In genomic region chr3:123080864-123081562, GRCh38 we compare ENCODE assay signal across 1 cellular context.
TF ChIP-seq lines count a peak whose summit lies in the region.

No MANE protein-coding gene starts in this region.

TF ChIP-seq in K562, 482 proteins besides CTCF, POLR2A, EP300 and RAD21 (continued from another document and continues in another):
- TF ChIP-seq ZNF398 (CRISPR knock-in tag; IDR thresholded peaks at IDR 0.05) (no peak), NR2F6 (CRISPR knock-in tag; IDR thresholded peaks at IDR 0.05) (no peak), ILF3 (IDR thresholded peaks at IDR 0.05; ENCODE audit: borderline replicate concordance) (no peak), MBD2 (IDR thresholded peaks at IDR 0.05; ENCODE audit: borderline replicate concordance, low read depth) (no peak), LEF1 (IDR thresholded peaks at IDR 0.05) (0 out of 2 replicates have a peak, but pooled peaks have one; percentile 46), ZEB2 (IDR thresholded peaks at IDR 0.05) (peak; percentile 54; the same call in 1 of the 2 replicates), CHAMP1 (IDR thresholded peaks at IDR 0.05) (no peak), HMGXB4 (CRISPR knock-in tag; IDR thresholded peaks at IDR 0.05) (no peak), RBM17 (IDR thresholded peaks at IDR 0.05; ENCODE audit: borderline replicate concordance, low read depth, low read length) (no peak), ZNF780A (CRISPR knock-in tag; IDR thresholded peaks at IDR 0.05) (no peak), ZNF124 (CRISPR knock-in tag; IDR thresholded peaks at IDR 0.05) (no peak), FOXP1 (CRISPR knock-in tag; IDR thresholded peaks at IDR 0.05) (no peak), FOXO4 (CRISPR knock-in tag; IDR thresholded peaks at IDR 0.05) (no peak), EP400 (IDR thresholded peaks at IDR 0.05) (peak; percentile 72), ZMIZ1 (IDR thresholded peaks at IDR 0.05; ENCODE audit: low read depth in 2 of 2, low read length in 2 of 2) (0 out of 4 replicates have a peak, but pooled peaks of 1 of the 2 experiments have one; percentile 22), ARID3A (IDR thresholded peaks at IDR 0.05; ENCODE audit: borderline replicate concordance, low read depth, low read length) (0 out of 2 replicates have a peak, but pooled peaks have one; percentile 6), ZBTB33 (CRISPR knock-in tag; IDR thresholded peaks at IDR 0.05) (no peak), SOX6 (IDR thresholded peaks at IDR 0.05) (peak; percentile 77), ZBTB2 (IDR thresholded peaks at IDR 0.05) (peak; percentile 56; the same call in 1 of the 2 replicates), SRF (CRISPR knock-in tag; IDR thresholded peaks at IDR 0.05) (no peak), IRF1 (CRISPR knock-in tag; IDR thresholded peaks at IDR 0.05; ENCODE audit: borderline replicate concordance) (no peak), MTF1 (CRISPR knock-in tag; IDR thresholded peaks at IDR 0.05; ENCODE audit: borderline replicate concordance) (no peak), HDAC2 (IDR thresholded peaks at IDR 0.05) (peak; percentile 49; the same call in 1 of the 2 replicates), NCOA4 (IDR thresholded peaks at IDR 0.05; ENCODE audit: partially characterized antibody) (no peak), ZNF12 (CRISPR knock-in tag; IDR thresholded peaks at IDR 0.05) (no peak), TEAD4 (IDR thresholded peaks at IDR 0.05; ENCODE audit: low read length) (peak; percentile 93), TEAD4 (CRISPR knock-in tag; IDR thresholded peaks at IDR 0.05; ENCODE audit: borderline replicate concordance) (no peak), GATA2 (CRISPR knock-in tag; IDR thresholded peaks at IDR 0.05) (peak; percentile 65), CBX3 (IDR thresholded peaks at IDR 0.05; ENCODE audit: borderline replicate concordance in 1 of 2, low read length in 2 of 2) (peak in 1 of 2 experiments; percentile 22; a peak in 1 of 3 replicates), XRCC5 (IDR thresholded peaks at IDR 0.05; ENCODE audit: low read depth, low read length) (no peak), MCM7 (IDR thresholded peaks at IDR 0.05) (no peak), ZNF140 (CRISPR knock-in tag; IDR thresholded peaks at IDR 0.05) (no peak), ATF1 (CRISPR knock-in tag; IDR thresholded peaks at IDR 0.05) (no peak), ATF1 (tag; IDR thresholded peaks at IDR 0.05) (peak; percentile 31; the same call in 1 of the 2 replicates), MYNN (IDR thresholded peaks at IDR 0.05) (peak; percentile 75), MYNN (CRISPR knock-in tag; IDR thresholded peaks at IDR 0.05) (no peak), NFIC (IDR thresholded peaks at IDR 0.05) (peak; percentile 56), ZFX (CRISPR knock-in tag; IDR thresholded peaks at IDR 0.05) (no peak), TEAD2 (tag; IDR thresholded peaks at IDR 0.05) (peak; percentile 93), CCNT2 (IDR thresholded peaks at IDR 0.05; ENCODE audit: borderline replicate concordance, extremely low read depth, insufficient read length, low read depth, low read length) (no peak), MNT (conservative IDR thresholded peaks at IDR 0.05) (peak; percentile 24 to 57; a peak in 1 of 4 replicates), TARDBP (IDR thresholded peaks at IDR 0.05) (no peak), ZNF695 (CRISPR knock-in tag; IDR thresholded peaks at IDR 0.05) (no peak)
